In the genomic region with DNA sequence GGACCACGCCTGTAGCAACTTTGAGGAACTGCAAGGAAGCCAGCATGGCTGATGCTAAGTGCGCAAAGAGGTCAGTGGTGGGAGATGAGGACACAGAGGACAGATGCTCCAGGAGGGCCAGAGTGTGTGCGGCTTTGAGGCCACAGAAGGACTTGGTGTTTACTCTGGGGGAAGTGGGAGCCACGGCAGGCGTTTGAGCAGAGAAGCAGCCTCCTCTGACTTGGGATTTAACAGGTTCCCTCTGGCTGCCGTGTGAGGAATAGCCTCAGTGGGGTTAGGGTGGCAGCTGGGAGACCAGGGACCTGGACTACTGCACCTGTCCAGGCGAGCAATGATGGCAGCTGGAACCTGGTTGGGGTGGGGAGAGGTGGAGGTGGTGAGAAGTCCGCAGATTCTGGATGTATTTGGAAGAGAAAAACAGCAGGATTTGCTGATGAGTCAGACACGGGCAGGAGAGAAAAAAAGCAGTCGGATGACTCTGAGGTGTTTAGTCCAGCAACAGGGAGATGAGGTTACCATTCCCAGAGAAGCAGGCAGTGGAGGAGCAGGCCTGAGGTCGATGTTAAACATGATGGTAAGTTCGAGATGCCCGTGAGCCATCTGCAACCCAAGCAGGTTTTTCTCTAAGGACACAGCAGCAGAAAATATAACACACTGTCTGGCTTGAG, we compare ENCODE assay signal across 1 cellular context.
TF ChIP-seq lines count a peak whose summit lies in the region.

No MANE protein-coding gene starts in this region.

TF ChIP-seq in GM23338, 12 proteins besides CTCF, POLR2A, EP300 and RAD21 (continued from another document):
- TF ChIP-seq, protein P1, sequence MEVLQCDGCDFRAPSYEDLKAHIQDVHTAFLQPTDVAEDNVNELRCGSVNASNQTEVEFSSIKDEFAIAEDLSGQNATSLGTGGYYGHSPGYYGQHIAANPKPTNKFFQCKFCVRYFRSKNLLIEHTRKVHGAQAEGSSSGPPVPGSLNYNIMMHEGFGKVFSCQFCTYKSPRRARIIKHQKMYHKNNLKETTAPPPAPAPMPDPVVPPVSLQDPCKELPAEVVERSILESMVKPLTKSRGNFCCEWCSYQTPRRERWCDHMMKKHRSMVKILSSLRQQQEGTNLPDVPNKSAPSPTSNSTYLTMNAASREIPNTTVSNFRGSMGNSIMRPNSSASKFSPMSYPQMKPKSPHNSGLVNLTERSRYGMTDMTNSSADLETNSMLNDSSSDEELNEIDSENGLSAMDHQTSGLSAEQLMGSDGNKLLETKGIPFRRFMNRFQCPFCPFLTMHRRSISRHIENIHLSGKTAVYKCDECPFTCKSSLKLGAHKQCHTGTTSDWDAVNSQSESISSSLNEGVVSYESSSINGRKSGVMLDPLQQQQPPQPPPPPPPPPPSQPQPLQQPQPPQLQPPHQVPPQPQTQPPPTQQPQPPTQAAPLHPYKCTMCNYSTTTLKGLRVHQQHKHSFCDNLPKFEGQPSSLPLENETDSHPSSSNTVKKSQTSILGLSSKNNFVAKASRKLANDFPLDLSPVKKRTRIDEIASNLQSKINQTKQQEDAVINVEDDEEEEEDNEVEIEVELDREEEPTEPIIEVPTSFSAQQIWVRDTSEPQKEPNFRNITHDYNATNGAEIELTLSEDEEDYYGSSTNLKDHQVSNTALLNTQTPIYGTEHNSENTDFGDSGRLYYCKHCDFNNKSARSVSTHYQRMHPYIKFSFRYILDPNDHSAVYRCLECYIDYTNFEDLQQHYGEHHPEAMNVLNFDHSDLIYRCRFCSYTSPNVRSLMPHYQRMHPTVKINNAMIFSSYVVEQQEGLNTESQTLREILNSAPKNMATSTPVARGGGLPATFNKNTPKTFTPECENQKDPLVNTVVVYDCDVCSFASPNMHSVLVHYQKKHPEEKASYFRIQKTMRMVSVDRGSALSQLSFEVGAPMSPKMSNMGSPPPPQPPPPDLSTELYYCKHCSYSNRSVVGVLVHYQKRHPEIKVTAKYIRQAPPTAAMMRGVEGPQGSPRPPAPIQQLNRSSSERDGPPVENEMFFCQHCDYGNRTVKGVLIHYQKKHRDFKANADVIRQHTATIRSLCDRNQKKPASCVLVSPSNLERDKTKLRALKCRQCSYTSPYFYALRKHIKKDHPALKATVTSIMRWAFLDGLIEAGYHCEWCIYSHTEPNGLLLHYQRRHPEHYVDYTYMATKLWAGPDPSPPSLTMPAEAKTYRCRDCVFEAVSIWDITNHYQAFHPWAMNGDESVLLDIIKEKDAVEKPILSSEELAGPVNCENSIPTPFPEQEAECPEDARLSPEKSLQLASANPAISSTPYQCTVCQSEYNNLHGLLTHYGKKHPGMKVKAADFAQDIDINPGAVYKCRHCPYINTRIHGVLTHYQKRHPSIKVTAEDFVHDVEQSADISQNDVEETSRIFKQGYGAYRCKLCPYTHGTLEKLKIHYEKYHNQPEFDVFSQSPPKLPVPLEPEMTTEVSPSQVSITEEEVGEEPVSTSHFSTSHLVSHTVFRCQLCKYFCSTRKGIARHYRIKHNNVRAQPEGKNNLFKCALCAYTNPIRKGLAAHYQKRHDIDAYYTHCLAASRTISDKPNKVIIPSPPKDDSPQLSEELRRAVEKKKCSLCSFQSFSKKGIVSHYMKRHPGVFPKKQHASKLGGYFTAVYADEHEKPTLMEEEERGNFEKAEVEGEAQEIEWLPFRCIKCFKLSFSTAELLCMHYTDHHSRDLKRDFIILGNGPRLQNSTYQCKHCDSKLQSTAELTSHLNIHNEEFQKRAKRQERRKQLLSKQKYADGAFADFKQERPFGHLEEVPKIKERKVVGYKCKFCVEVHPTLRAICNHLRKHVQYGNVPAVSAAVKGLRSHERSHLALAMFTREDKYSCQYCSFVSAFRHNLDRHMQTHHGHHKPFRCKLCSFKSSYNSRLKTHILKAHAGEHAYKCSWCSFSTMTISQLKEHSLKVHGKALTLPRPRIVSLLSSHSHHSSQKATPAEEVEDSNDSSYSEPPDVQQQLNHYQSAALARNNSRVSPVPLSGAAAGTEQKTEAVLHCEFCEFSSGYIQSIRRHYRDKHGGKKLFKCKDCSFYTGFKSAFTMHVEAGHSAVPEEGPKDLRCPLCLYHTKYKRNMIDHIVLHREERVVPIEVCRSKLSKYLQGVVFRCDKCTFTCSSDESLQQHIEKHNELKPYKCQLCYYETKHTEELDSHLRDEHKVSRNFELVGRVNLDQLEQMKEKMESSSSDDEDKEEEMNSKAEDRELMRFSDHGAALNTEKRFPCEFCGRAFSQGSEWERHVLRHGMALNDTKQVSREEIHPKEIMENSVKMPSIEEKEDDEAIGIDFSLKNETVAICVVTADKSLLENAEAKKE (CRISPR knock-in tag; IDR thresholded peaks at IDR 0.05) = no peak
- TF ChIP-seq NANOG (IDR thresholded peaks at IDR 0.05; ENCODE audit: borderline replicate concordance) (no peak), STAT1 (IDR thresholded peaks at IDR 0.05; ENCODE audit: unreplicated experiment) (no peak), EZH2 (IDR thresholded peaks at IDR 0.05; ENCODE audit: low read depth, unreplicated experiment) (no peak), JUNB (IDR thresholded peaks at IDR 0.05; ENCODE audit: unreplicated experiment) (no peak), EZH2phosphoT487 (IDR thresholded peaks at IDR 0.05; ENCODE audit: unreplicated experiment) (no peak)
- TF ChIP-seq, protein P2, sequence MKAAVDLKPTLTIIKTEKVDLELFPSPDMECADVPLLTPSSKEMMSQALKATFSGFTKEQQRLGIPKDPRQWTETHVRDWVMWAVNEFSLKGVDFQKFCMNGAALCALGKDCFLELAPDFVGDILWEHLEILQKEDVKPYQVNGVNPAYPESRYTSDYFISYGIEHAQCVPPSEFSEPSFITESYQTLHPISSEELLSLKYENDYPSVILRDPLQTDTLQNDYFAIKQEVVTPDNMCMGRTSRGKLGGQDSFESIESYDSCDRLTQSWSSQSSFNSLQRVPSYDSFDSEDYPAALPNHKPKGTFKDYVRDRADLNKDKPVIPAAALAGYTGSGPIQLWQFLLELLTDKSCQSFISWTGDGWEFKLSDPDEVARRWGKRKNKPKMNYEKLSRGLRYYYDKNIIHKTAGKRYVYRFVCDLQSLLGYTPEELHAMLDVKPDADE (IDR thresholded peaks at IDR 0.05) = no peak
